2 cellular contexts compared by ENCODE assay signal in genomic region chrX:151983186-151983585, GRCh38.
TF ChIP-seq lines count a peak whose summit lies in the region.

No MANE protein-coding gene starts in this region.

TF ChIP-seq in A549, 52 proteins besides CTCF, POLR2A, EP300 and RAD21 (continued from another document):
- TF ChIP-seq REST (IDR thresholded peaks at IDR 0.05) = no peak
- TF ChIP-seq CHD4 (IDR thresholded peaks at IDR 0.05; ENCODE audit: borderline replicate concordance) = no peak
- no peak for TF ChIP-seq USF2 (IDR thresholded peaks at IDR 0.05)
- no peak for TF ChIP-seq MYC (IDR thresholded peaks at IDR 0.05; ENCODE audit: borderline replicate concordance, low read length)
- no peak for TF ChIP-seq FOSB (CRISPR knock-in tag; IDR thresholded peaks at IDR 0.05)
- TF ChIP-seq BHLHE40 (IDR thresholded peaks at IDR 0.05; ENCODE audit: low read depth, low read length) = no peak
- no peak for TF ChIP-seq BCL3 (IDR thresholded peaks at IDR 0.05)
- TF ChIP-seq ESRRA (IDR thresholded peaks at IDR 0.05; ENCODE audit: borderline replicate concordance, low read length) = no peak
- TF ChIP-seq RARB (CRISPR knock-in tag; IDR thresholded peaks at IDR 0.05) = no peak
- no peak for TF ChIP-seq ZFP36 (IDR thresholded peaks at IDR 0.05; ENCODE audit: borderline replicate concordance, partially characterized antibody)
- TF ChIP-seq RFX5 (IDR thresholded peaks at IDR 0.05) = no peak
- no peak for TF ChIP-seq E2F6 (IDR thresholded peaks at IDR 0.05; ENCODE audit: borderline replicate concordance, low read depth)
- TF ChIP-seq ELK1 (IDR thresholded peaks at IDR 0.05; ENCODE audit: low read depth, low read length) = no peak
- no peak for TF ChIP-seq NPAS2 (CRISPR knock-in tag; IDR thresholded peaks at IDR 0.05; ENCODE audit: borderline replicate concordance)
- TF ChIP-seq FOSL2 (IDR thresholded peaks at IDR 0.05) = no peak
- no peak for TF ChIP-seq FOSL2 (CRISPR knock-in tag; IDR thresholded peaks at IDR 0.05)
- no peak for TF ChIP-seq MAFK (IDR thresholded peaks at IDR 0.05; ENCODE audit: partially characterized antibody)
- TF ChIP-seq NR3C1 (IDR thresholded peaks at IDR 0.05) = no peak
- no peak for TF ChIP-seq SREBF2 (IDR thresholded peaks at IDR 0.05)

TF ChIP-seq in endothelial cell of umbilical vein, 7 proteins besides CTCF, POLR2A, EP300 and RAD21 (continued from another document):
- TF ChIP-seq JUN (IDR thresholded peaks at IDR 0.05; ENCODE audit: borderline replicate concordance, insufficient read depth, insufficient read length, low read depth) = no peak
- TF ChIP-seq FOS (IDR thresholded peaks at IDR 0.05; ENCODE audit: borderline replicate concordance, insufficient read depth, low read length) = no peak
- no peak for TF ChIP-seq MAX (IDR thresholded peaks at IDR 0.05; ENCODE audit: insufficient read depth, insufficient read length)
